Comparison of ENCODE assay signal across 15 cellular contexts in the genomic region with DNA sequence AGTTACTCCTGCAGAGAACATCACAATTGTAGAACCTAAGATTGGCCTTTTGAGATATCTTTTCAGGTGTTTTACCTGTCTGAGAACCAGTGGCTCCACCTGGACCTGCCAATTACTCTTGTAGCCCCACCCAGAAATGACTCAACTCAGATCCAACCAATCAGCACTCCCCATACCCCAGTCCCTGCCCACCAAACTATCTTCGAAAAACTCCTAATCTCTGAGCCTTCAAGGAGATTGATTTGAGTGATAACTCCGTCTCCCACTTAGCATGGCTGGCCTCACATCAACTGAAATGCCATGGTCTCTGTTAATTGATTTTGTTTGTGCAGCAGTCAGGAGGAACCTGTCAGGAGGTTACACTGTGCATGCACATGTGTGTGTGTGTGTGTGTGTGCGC.
DNase-seq lines count a peak whose midpoint lies in the region; ATAC-seq and TF ChIP-seq lines count a peak whose summit lies in the region.
"Had no signal": no experiment of that assay in that cellular context is flagged by ENCODE, and none has a peak within 500 bp of the region (broad histone marks: within the 10 kb centered on the region; RNA-seq: fewer than 3 reads in every experiment).

No MANE protein-coding gene starts in this region.

- no peak overlapping the region for H2BK120ac ChIP-seq in mesendoderm (ENCODE audit: low read depth, low read length)

- no peak overlapping the region for H3K23ac ChIP-seq in mesendoderm (ENCODE audit: low read length)

- ATAC-seq in foreskin keratinocyte (peak; percentile 90), GM21528 (IDR thresholded peaks at IDR 0.05; ENCODE audit: low FRiP score, unreplicated experiment) (no peak)
- no peak for ATAC-seq in activated T-helper 17 cell treated with anti-CD3 and anti-CD28 coated beads, Interleukin-2, amount 50 U/mL, for 72 hours (replicated peaks)
- ATAC-seq: K562 had no signal

- H2BK5ac ChIP-seq in mesendoderm (ENCODE audit: low read length) = peak overlapping the region; percentile 95

- H3K4me1 Mint-ChIP-seq in activated T-helper 17 cell treated with anti-CD3 and anti-CD28 coated beads, Interleukin-2, amount 50 U/mL, for 72 hours = no peaks in the 10 kb centered on the region

- H3K79me1 ChIP-seq in mesendoderm (ENCODE audit: low read length) = no peaks in the 10 kb centered on the region

- H3K56ac ChIP-seq in mesendoderm (ENCODE audit: low read length) = peak overlapping the region; percentile 83

- no peak overlapping the region for H3K4me3 Mint-ChIP-seq in activated T-helper 17 cell treated with anti-CD3 and anti-CD28 coated beads, Interleukin-2, amount 50 U/mL, for 72 hours

- TF ChIP-seq POLR2A in adrenal gland (IDR thresholded peaks at IDR 0.05) = no peak

- H3K9me3 Mint-ChIP-seq in activated T-helper 17 cell treated with anti-CD3 and anti-CD28 coated beads, Interleukin-2, amount 50 U/mL, for 72 hours = no peaks in the 10 kb centered on the region

- H3K4me2 ChIP-seq in mesendoderm (ENCODE audit: low read length) = peak overlapping the region; percentile 7

- peak overlapping the region; percentile 84 for H3K18ac ChIP-seq in mesendoderm (ENCODE audit: low read length)

- H3K27ac ChIP-seq in HUES64 (ENCODE audit: low read depth, low read length) = peak overlapping the region; percentile 97
- no peak overlapping the region for H3K27ac ChIP-seq in foreskin keratinocyte
- H3K27ac ChIP-seq in mesendoderm (ENCODE audit: low read depth, low read length) = peak overlapping the region; percentile 84
- no peak overlapping the region for H3K27ac ChIP-seq in adrenal gland
- H3K27ac ChIP-seq: C4-2B, RWPE1 had no signal

- H3K9me3 ChIP-seq in HUES64 (ENCODE audit: insufficient read depth, low read depth, low read length) (no peaks in the 10 kb centered on the region), adrenal gland (replicated peaks in 1 of 3) (no peaks in the 10 kb centered on the region)

- peaks cover 22% of the 10 kb centered on the region for H3K27me3 Mint-ChIP-seq in activated T-helper 17 cell treated with anti-CD3 and anti-CD28 coated beads, Interleukin-2, amount 50 U/mL, for 72 hours

- H3K36me3 ChIP-seq in H7 (replicated peaks; ENCODE audit: control insufficient read depth, insufficient read depth, low read length) (no peaks in the 10 kb centered on the region), HUES64 (ENCODE audit: insufficient read depth, low read length) (no peaks in the 10 kb centered on the region), mesendoderm (ENCODE audit: control insufficient read depth, insufficient read depth, low read length) (no peaks in the 10 kb centered on the region), adrenal gland (replicated peaks in 1 of 2) (no peaks in the 10 kb centered on the region)

- no peaks in the 10 kb centered on the region for H3K79me2 ChIP-seq in mesendoderm (ENCODE audit: control insufficient read depth, insufficient read depth, low read length)

- no peak overlapping the region for H4K8ac ChIP-seq in mesendoderm (ENCODE audit: low read depth, low read length)

- peak overlapping the region; percentile 61 for H2AK5ac ChIP-seq in mesendoderm (ENCODE audit: low read length)

- 55% methylated on average over 3 of the region's 3 CpGs for WGBS in HUES64
- WGBS in mesendoderm (ENCODE audit: extremely low coverage, insufficient coverage, low lambda C conversion rate) = no CpG with 5 or more reads among the region's 3 CpGs
- 45 to 69% (median 54%) methylated on average over 3 of the region's 3 CpGs for WGBS in adrenal gland, 4 donors

- H3K9ac ChIP-seq in HUES64 (ENCODE audit: low read depth, low read length) (no peak overlapping the region), mesendoderm (ENCODE audit: low read length) (peak overlapping the region; percentile 7)

- H2BK15ac ChIP-seq in mesendoderm (replicated peaks; ENCODE audit: low read depth) = no peak overlapping the region

- no peak overlapping the region for H3K4me3 ChIP-seq in H7 (ENCODE audit: insufficient read depth, low read depth, low read length)
- no peak overlapping the region for H3K4me3 ChIP-seq in HUES64 (ENCODE audit: low read length)
- H3K4me3 ChIP-seq in mesendoderm (ENCODE audit: low read length) = no peak overlapping the region
- H3K4me3 ChIP-seq in adrenal gland = no peak overlapping the region
- H3K4me3 ChIP-seq: K562 had no signal

- TF ChIP-seq CTCF in foreskin keratinocyte (conservative IDR thresholded peaks at IDR 0.05) (no peak), adrenal gland (IDR thresholded peaks at IDR 0.05) (no peak)

- intact Hi-C loops in adrenal gland (cut with DNase I) = no loop called here

- peak overlapping the region; percentile 63 for H3K4ac ChIP-seq in mesendoderm (ENCODE audit: low read depth, low read length)

- DNase-seq in H7 (peak; percentile 36), foreskin keratinocyte (no peak), mesendoderm (peak; percentile 93), adrenal gland (no peak)
- DNase-seq: DMS153; NCI-H187; NCI-H226; NCI-H524 treated with DMSO at 0.1 percent for 48 hours; NK-92 treated with Interleukin-12 subunit alpha and Interleukin-12 subunit beta, amount 100 ng/mL, for 24 hours had no signal

- no peak overlapping the region for H3K27ac Mint-ChIP-seq in activated T-helper 17 cell treated with anti-CD3 and anti-CD28 coated beads, Interleukin-2, amount 50 U/mL, for 72 hours

- peaks cover 39% of the 10 kb centered on the region for H3K4me1 ChIP-seq in HUES64 (ENCODE audit: insufficient read depth, low read length)
- H3K4me1 ChIP-seq in foreskin keratinocyte = no peaks in the 10 kb centered on the region
- H3K4me1 ChIP-seq in mesendoderm (ENCODE audit: control insufficient read depth, low read depth, low read length) = peaks cover 13% of the 10 kb centered on the region
- H3K4me1 ChIP-seq in adrenal gland (replicated peaks in 1 of 2) = no peaks in the 10 kb centered on the region

- H4K5ac ChIP-seq in mesendoderm (ENCODE audit: low read length) = no peak overlapping the region

- H3K27me3 ChIP-seq in H7 (ENCODE audit: control insufficient read depth, insufficient read depth, low read length) (no peaks in the 10 kb centered on the region), HUES64 (ENCODE audit: insufficient read depth, low read length) (no peaks in the 10 kb centered on the region), foreskin keratinocyte (peaks cover 15% of the 10 kb centered on the region), mesendoderm (ENCODE audit: insufficient read depth, low read length, poor library complexity) (no peaks in the 10 kb centered on the region), adrenal gland (no peaks in the 10 kb centered on the region)

- no peaks in the 10 kb centered on the region for H3K36me3 Mint-ChIP-seq in activated T-helper 17 cell treated with anti-CD3 and anti-CD28 coated beads, Interleukin-2, amount 50 U/mL, for 72 hours (ENCODE audit: low read depth)

Comparison
In these comparisons a context has a peak if more than half of its experiments do, and no peak if none do; other contexts are left out.
1. DNase-seq: peak in H7 (single experiment) and mesendoderm (single experiment); none in foreskin keratinocyte (0 of 2) and adrenal gland (0 of 7).
2. H3K27ac ChIP-seq: peak in HUES64 (single experiment) and mesendoderm (single experiment); none in foreskin keratinocyte (single experiment) and adrenal gland (0 of 5).